Comparison of ENCODE assay signal across 8 cellular contexts in the genomic region with DNA sequence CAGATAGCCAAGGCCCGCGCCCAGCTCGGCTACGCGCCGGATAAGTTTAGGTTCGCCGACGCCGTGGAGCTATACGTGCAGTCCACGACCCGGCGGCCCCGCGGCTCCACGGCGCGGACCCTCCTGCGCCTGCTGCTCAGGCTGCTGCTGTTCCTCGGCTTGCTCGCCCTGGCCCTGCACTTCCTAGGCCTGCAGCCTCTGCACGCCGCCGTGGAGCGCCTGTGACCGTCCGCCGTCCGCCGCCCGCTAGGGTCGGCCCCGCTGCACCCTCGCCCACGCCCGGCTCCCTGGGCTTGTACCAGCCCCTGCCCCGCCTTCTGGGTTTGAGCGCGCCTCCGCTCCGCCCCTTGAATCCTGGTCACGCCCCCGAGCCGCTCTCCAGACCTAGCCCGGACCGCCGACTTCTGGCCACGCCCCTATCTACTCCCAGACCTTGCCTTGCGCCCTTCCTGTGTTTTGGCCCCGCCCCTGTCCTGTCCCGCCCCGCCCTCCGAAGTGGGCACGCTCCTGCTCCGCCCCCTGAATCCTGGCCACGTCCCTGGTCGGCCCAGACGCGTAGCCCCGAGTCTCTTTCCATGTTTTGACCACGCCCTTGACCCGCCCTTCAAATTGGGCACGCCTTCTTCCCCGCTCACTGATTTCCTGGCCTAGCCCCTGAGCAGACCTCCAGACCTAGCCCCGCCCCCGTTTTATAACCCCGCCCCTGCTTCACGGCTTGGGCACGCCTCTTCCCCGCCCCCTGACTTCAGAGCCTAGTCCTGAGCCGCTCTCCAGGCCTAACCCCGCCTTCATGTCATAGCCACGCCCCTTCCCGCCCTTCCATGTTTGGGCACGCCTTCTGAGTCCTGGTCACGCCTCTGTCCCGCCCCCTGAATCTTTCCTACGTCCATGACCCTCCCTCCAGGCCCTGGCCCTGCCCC. TPM values are rescaled to one million over a fixed set of nuclear protein-coding genes. Genes with fewer than 3 reads are reported as not detected.
DNase-seq lines count a peak whose midpoint lies in the region; ATAC-seq and TF ChIP-seq lines count a peak whose summit lies in the region.

No MANE protein-coding gene starts in this region.

- H3K27me3 ChIP-seq in CD4-positive, alpha-beta T cell (ENCODE audit: control insufficient read depth, insufficient read depth, low read length) = no peaks in the 10 kb centered on the region

- peaks cover 20% of the 10 kb centered on the region for H3K36me3 Mint-ChIP-seq in CD4-positive, alpha-beta T cell (ENCODE audit: low read depth)

- intact Hi-C loops in CD4-positive, alpha-beta T cell (cut with DNase I, micrococcal nuclease) = loop anchor here (1.0 to 5.0 kb wide), 4 partner anchors 107 to 668 kb away; partner anchors contain the start of genes POLR3E (in 1 of the 2) and UQCRC2 (in 1 of the 2)
- intact Hi-C loops in lower leg skin (cut with DNase I; ENCODE audit: low total_unique reads) = loop anchor here (10.0 kb wide), 1 partner anchor 1286 kb away; the partner anchor contains the start of genes DCUN1D3 and LYRM1

- peak overlapping the region; percentile 96 for H3K27ac Mint-ChIP-seq in CD4-positive, alpha-beta T cell

- ATAC-seq in CD4-positive, alpha-beta T cell (ENCODE audit: poor library complexity) = peak; percentile 54
- ATAC-seq in GM19438 (IDR thresholded peaks at IDR 0.05; ENCODE audit: low read depth, unreplicated experiment) (peak; percentile 64), HG03571 (IDR thresholded peaks at IDR 0.05; ENCODE audit: unreplicated experiment) (peak; percentile 52)

- CTCF ChIA-PET in CD4-positive, alpha-beta T cell (lab: Charles Lee) = interaction anchor here (0.6 to 6.5 kb wide), 5 partner anchors 14 to 533 kb away, joined by 3 to 33 read pairs (median 20); partner anchors contain the start of genes EEF2K and POLR3E

- peak overlapping the region; percentile 45 for H3K4me3 ChIP-seq in lower leg skin (ENCODE audit: low read depth, poor library complexity, severe bottlenecking)

- H3K4me1 Mint-ChIP-seq in CD4-positive, alpha-beta T cell (ENCODE audit: low read depth) = peaks cover 58% of the 10 kb centered on the region

- no peak for TF ChIP-seq CTCF in CD4-positive, alpha-beta T cell (IDR thresholded peaks at IDR 0.05)
- peak in 1 of 3 donors; percentile 18 for TF ChIP-seq CTCF in lower leg skin (IDR thresholded peaks at IDR 0.05)

- H3K9me3 ChIP-seq in CD4-positive, alpha-beta T cell (ENCODE audit: control insufficient read depth, low read length) = no peaks in the 10 kb centered on the region

- H3K9me3 Mint-ChIP-seq in CD4-positive, alpha-beta T cell = peaks cover 10% of the 10 kb centered on the region

- no peak for TF ChIP-seq POLR2A in lower leg skin (IDR thresholded peaks at IDR 0.05)

- 0 to 1% methylated on average over 62 to 75 of the region's 79 CpGs for WGBS in lower leg skin, 2 donors

- peak overlapping the region; percentile 83 for H3K4me3 Mint-ChIP-seq in CD4-positive, alpha-beta T cell

- peak overlapping the region; percentile 100 for H3K27ac ChIP-seq in CD4-positive, alpha-beta T cell (ENCODE audit: low read depth, low read length)

- H3K27me3 Mint-ChIP-seq in CD4-positive, alpha-beta T cell = peaks cover 3% of the 10 kb centered on the region

- peak; percentile 99 to 100 (median 100) for DNase-seq in CD4-positive, alpha-beta T cell
- DNase-seq in NCI-H774 (lab: John Stamatoyannopoulos, UW) = peak; percentile 96
- peak; percentile 100 for DNase-seq in activated CD4-positive, alpha-beta T cell treated with anti-CD3 and anti-CD28 coated beads, Interleukin-2, amount 50 U/mL, for 48 hours
- DNase-seq in dermis microvascular lymphatic vessel endothelial cell (ENCODE audit: low read depth in 2 of 2) = peak; percentile 99 to 100
- DNase-seq in lower leg skin (ENCODE audit: low spot score in 2 of 2) = peak; percentile 100
- peak; percentile 98 to 99 for DNase-seq in stimulated activated CD4-positive, alpha-beta T cell treated with anti-CD3 and anti-CD28 coated beads, Interleukin-4, amount 100 ng/mL, for 4 hours

- POLR2A ChIA-PET in CD4-positive, alpha-beta T cell (lab: Charles Lee) = interaction anchor here (0.7 to 8.7 kb wide), 23 partner anchors 14 to 1290 kb away, joined by 3 to 157 read pairs (median 6); partner anchors contain the start of genes DCUN1D3, EEF2K, LYRM1 and METTL9

RNA-seq across cellular contexts. Expression of gene EEF2K, which starts 15.6 kb away (rescaled TPM):
- total RNA-seq in CD4-positive, alpha-beta T cell = 10 to 100 TPM; 10.1 to 13.2 TPM
- total RNA-seq in dermis microvascular lymphatic vessel endothelial cell = 33.8 and 35.1 TPM in 2 replicates
- total RNA-seq in lower leg skin = 100 to 1,000 TPM in 1 of 4 donors, 10 to 100 TPM in 3; 47.8 to 112 (median 73.2) TPM

RNA-seq across cellular contexts. Expression of gene SDR42E2, which starts 28.1 kb away (rescaled TPM):
- 1 to 10 TPM; 1.0 to 1.3 TPM for total RNA-seq in CD4-positive, alpha-beta T cell
- 0.13 TPM in 2 replicates for total RNA-seq in dermis microvascular lymphatic vessel endothelial cell
- total RNA-seq in lower leg skin = not detected

Comparison
In these comparisons a context has a peak if more than half of its experiments do, and no peak if none do; other contexts are left out.
1. Peak in every context shown above with its lines: DNase-seq, ATAC-seq, H3K4me3 ChIP-seq and H3K27ac ChIP-seq.